ENCODE assay signal across 18 cellular contexts in the genomic region with DNA sequence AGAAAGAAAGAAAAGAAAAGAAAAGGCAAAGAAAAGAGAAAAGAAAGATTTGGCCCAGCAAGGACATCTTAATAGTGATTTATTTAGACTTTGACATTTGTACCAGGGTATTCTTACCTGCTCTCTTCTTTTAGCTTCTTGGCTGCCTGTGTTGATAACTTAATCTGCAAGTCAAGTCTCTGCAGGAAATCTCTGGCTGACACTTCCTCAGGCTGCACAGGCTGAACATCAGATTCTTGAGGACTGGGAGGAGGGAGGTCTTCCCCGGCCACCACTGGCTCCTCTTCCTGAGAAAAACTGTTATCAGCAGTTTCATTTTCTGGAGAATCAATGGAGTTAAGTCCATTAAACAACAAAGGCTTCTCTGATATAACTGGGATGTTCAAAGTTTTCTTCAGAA. TPM values are rescaled to one million over a fixed set of nuclear protein-coding genes. Genes with fewer than 3 reads are reported as not detected.
DNase-seq lines count a peak whose midpoint lies in the region; ATAC-seq lines count a peak whose summit lies in the region.
"Had no signal": no experiment of that assay in that cellular context is flagged by ENCODE, and none has a peak within 500 bp of the region (broad histone marks: within the 10 kb centered on the region; RNA-seq: fewer than 3 reads in every experiment).

No MANE protein-coding gene starts in this region.

- peaks cover 2% of the 10 kb centered on the region for H3K9me3 Mint-ChIP-seq in memory B cell
- H3K9me3 Mint-ChIP-seq: brain, H9, IgD-negative memory B cell had no signal

- H3K27ac Mint-ChIP-seq in memory B cell, result peak overlapping the region; percentile 11
- H3K27ac Mint-ChIP-seq: H9 had no signal

- peaks cover 17% of the 10 kb centered on the region for H3K36me3 Mint-ChIP-seq in memory B cell

- peak; percentile 35 for DNase-seq in Ammon's horn (ENCODE audit: low spot score)
- peak; percentile 20 for DNase-seq in SK-MEL-5 (ENCODE audit: low read depth, low spot score)
- DNase-seq in memory B cell (ENCODE audit: low spot score in 2 of 2), result no peak
- no peak for DNase-seq in SHP77 (lab: John Stamatoyannopoulos, UW)
- DNase-seq in RKO (ENCODE audit: low spot score), result no peak
- no peak for DNase-seq in stimulated activated CD4-positive, alpha-beta T cell treated with anti-CD3 and anti-CD28 coated beads, Interleukin-4, amount 100 ng/mL, for 4 hours
- DNase-seq: activated CD8-positive, alpha-beta memory T cell treated with anti-CD3 and anti-CD28 coated beads for 24 hours; effector memory CD4-positive, alpha-beta T cell; foreskin melanocyte; H9; mucosa of descending colon; NCI-H1048; NK-92 treated with Interleukin-12 subunit alpha and Interleukin-12 subunit beta, amount 100 ng/mL, for 24 hours; posterior cingulate gyrus; thyroid gland had no signal

- no peak overlapping the region for H3K4me3 Mint-ChIP-seq in memory B cell
- H3K4me3 Mint-ChIP-seq: brain, H9 had no signal

- peaks cover 29% of the 10 kb centered on the region for H3K4me1 Mint-ChIP-seq in memory B cell

- no peaks in the 10 kb centered on the region for H3K27me3 Mint-ChIP-seq in memory B cell
- H3K27me3 Mint-ChIP-seq: brain, IgD-negative memory B cell had no signal

- in situ Hi-C loops in SK-MEL-5 (cut with HindIII; ENCODE audit: low pct_unique_long_range_greater_than_20kb, low sequenced_read_pairs), result no loop called here

- no peak for ATAC-seq in memory B cell (ENCODE audit: low read depth)
- ATAC-seq: mucosa of descending colon, Right ventricle myocardium inferior had no signal

RNA-seq across cellular contexts. Expression of a gene that starts 12.8 kb away (rescaled TPM):
- total RNA-seq in SK-MEL-5 (2014; rRNA removed; shearing (Covaris generic)), result 25.7 and 26.8 TPM in 2 replicates
- polyA plus RNA-seq in SK-MEL-5 (2015; cell fraction: cytosol; rRNA removed), result 27.1 and 27.8 TPM in 2 replicates
- 10.3 and 10.4 TPM in 2 replicates for polyA plus RNA-seq in SK-MEL-5 (2015; cell fraction: nucleus; rRNA removed)

RNA-seq across cellular contexts. Expression of a gene that starts 26.7 kb away (rescaled TPM):
- total RNA-seq in SK-MEL-5 (2014; rRNA removed; shearing (Covaris generic)), result 7.6 TPM in 2 replicates
- polyA plus RNA-seq in SK-MEL-5 (2015; cell fraction: cytosol; rRNA removed), result 6.0 and 10.1 TPM in 2 replicates
- polyA plus RNA-seq in SK-MEL-5 (2015; cell fraction: nucleus; rRNA removed), result 11.1 and 20.1 TPM in 2 replicates

RNA-seq across cellular contexts. Expression of a gene that starts 43.4 kb away (rescaled TPM):
- total RNA-seq in SK-MEL-5 (2014; rRNA removed; shearing (Covaris generic)), result 0.37 and 0.67 TPM in 2 replicates
- polyA plus RNA-seq in SK-MEL-5 (2015; cell fraction: cytosol; rRNA removed), result 1.3 and 2.1 TPM in 2 replicates
- polyA plus RNA-seq in SK-MEL-5 (2015; cell fraction: nucleus; rRNA removed), result 0.42 TPM in 1 of 2 replicates, not detected in the other
- total RNA-seq: Right ventricle myocardium inferior had no signal
- polyA plus RNA-seq: IgD-negative memory B cell had no signal

Comparison
In these comparisons a context has a peak if more than half of its experiments do, and no peak if none do; other contexts are left out.
1. DNase-seq: peak in Ammon's horn (single experiment) and SK-MEL-5 (single experiment); none in memory B cell (0 of 2), SHP77 (0 of 2), RKO (single experiment) and stimulated activated CD4-positive, alpha-beta T cell treated with anti-CD3 and anti-CD28 coated beads, Interleukin-4, amount 100 ng/mL, for 4 hours (0 of 2).